17 cellular contexts compared by ENCODE assay signal in the genomic region with DNA sequence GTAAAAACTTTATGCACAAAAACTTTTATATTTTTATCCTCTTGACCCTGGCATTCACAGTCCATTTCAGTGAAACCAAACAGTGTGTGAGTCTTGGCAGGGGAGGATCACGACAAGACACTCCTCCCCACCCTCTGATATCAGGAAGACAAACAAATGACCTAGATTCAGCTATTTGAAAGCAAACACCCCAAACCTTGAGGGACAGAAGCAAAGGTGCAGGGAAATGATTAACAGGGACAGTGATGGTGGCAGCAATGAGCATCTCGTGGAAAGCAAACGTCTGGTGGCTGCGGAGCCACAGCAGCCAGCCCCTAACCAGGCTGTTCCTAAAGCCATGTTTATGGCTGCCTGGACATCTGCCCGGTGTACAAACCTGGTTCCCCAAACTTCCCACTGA. TPM values are rescaled to one million over a fixed set of nuclear protein-coding genes. Genes with fewer than 3 reads are reported as not detected.
DNase-seq lines count a peak whose midpoint lies in the region; ATAC-seq and TF ChIP-seq lines count a peak whose summit lies in the region.
"Had no signal": no experiment of that assay in that cellular context is flagged by ENCODE, and none has a peak within 500 bp of the region (broad histone marks: within the 10 kb centered on the region; RNA-seq: fewer than 3 reads in every experiment).

No MANE protein-coding gene starts in this region.

- DNase-seq in DMS53 (lab: John Stamatoyannopoulos, UW) (peak; percentile 52), mucosa of descending colon (peak in 2 of 3 donors; percentile 25 to 30), transverse colon (peak; percentile 14), NCI-H510A treated with DMSO at 0.1 percent for 48 hours (lab: John Stamatoyannopoulos, UW) (no peak), heart left ventricle (no peak)
- DNase-seq: ACHN; Calu3; CD4-positive, CD25-positive, alpha-beta regulatory T cell; DMS 273 treated with DMSO at 0.1 percent for 48 hours; DMS79 treated with DMSO at 0.1 percent for 48 hours; EL; GM23248 had no signal

- intact Hi-C loops in mucosa of descending colon (cut with DNase I, micrococcal nuclease) (no loop called here), transverse colon (cut with DNase I; ENCODE audit: low total_unique reads) (no loop called here), heart left ventricle (cut with DNase I) (no loop called here)

- in situ Hi-C loops in transverse colon (cut with MboI; ENCODE audit: low pct_ligation_motif_present in 1 of 4, low pct_unique_long_range_greater_than_20kb in 1 of 4, low sequenced_read_pairs in 3 of 4) = no loop called here

- TF ChIP-seq EP300 in transverse colon (IDR thresholded peaks at IDR 0.05; ENCODE audit: low read depth) = no peak

- WGBS in transverse colon (ENCODE audit: low coverage in 1 of 2), 2 donors = 20 to 35% methylated on average over 1 to 5 of the region's 5 CpGs
- WGBS in heart left ventricle, 4 donors = 61 to 66% (median 64%) methylated on average over 5 of the region's 5 CpGs

- TF ChIP-seq POLR2A in transverse colon (IDR thresholded peaks at IDR 0.05) (no peak), heart left ventricle (IDR thresholded peaks at IDR 0.05) (no peak)

- H3K4me1 ChIP-seq in mucosa of descending colon (ENCODE audit: low read depth) (no peaks in the 10 kb centered on the region), transverse colon (peaks cover 0 to 18% (median 2%) of the 10 kb centered on the region in 4 donors), heart left ventricle (peaks cover 0 to 3% (median 0%) of the 10 kb centered on the region in 12 donors)
- H3K4me1 ChIP-seq: BLaER1 treated with 17β-estradiol and CSF1 and Interleukin-3, amounts not matched to agents 10 nM and 100 nM had no signal

- H3K36me3 ChIP-seq in mucosa of descending colon (ENCODE audit: low read depth) = no peaks in the 10 kb centered on the region
- no peaks in the 10 kb centered on the region for H3K36me3 ChIP-seq in transverse colon
- no peaks in the 10 kb centered on the region for H3K36me3 ChIP-seq in heart left ventricle
- H3K36me3 ChIP-seq: BLaER1 treated with 17β-estradiol and CSF1 and Interleukin-3, amounts not matched to agents 10 nM and 100 nM had no signal

- TF ChIP-seq CTCF in VCaP (conservative IDR thresholded peaks at IDR 0.05) (no peak), mucosa of descending colon (IDR thresholded peaks at IDR 0.05) (no peak), transverse colon (IDR thresholded peaks at IDR 0.05) (no peak), heart left ventricle (IDR thresholded peaks at IDR 0.05) (no peak)

- H3K27me3 ChIP-seq in transverse colon (no peaks in the 10 kb centered on the region), heart left ventricle (no peaks in the 10 kb centered on the region)
- H3K27me3 ChIP-seq: BLaER1 treated with 17β-estradiol and CSF1 and Interleukin-3, amounts not matched to agents 10 nM and 100 nM had no signal

- H3K27ac ChIP-seq in VCaP = peak overlapping the region; percentile 21
- H3K27ac ChIP-seq in transverse colon = no peak overlapping the region
- no peak overlapping the region for H3K27ac ChIP-seq in heart left ventricle
- H3K27ac ChIP-seq: BLaER1 treated with 17β-estradiol and CSF1 and Interleukin-3, amounts not matched to agents 10 nM and 100 nM; GM23248; KMS-11 had no signal

- no peak overlapping the region for H3K4me3 ChIP-seq in mucosa of descending colon
- no peak overlapping the region for H3K4me3 ChIP-seq in transverse colon
- no peak overlapping the region for H3K4me3 ChIP-seq in heart left ventricle
- H3K4me3 ChIP-seq: BLaER1 treated with 17β-estradiol and CSF1 and Interleukin-3, amounts not matched to agents 10 nM and 100 nM; GM23248 had no signal

- H3K9me3 ChIP-seq in mucosa of descending colon (no peaks in the 10 kb centered on the region), transverse colon (no peaks in the 10 kb centered on the region), heart left ventricle (no peaks in the 10 kb centered on the region)

- ATAC-seq in mucosa of descending colon (peak; percentile 43), heart left ventricle (no peak), HG02981 (IDR thresholded peaks at IDR 0.05; ENCODE audit: unreplicated experiment) (no peak)
- ATAC-seq: HCT116 had no signal

RNA-seq across cellular contexts. Expression of gene FSIP1, which starts 52.1 kb away (rescaled TPM):
- 10 to 100 TPM in 1 of 3 donors, 1 to 10 TPM in 2; 4.1 to 12.1 (median 5.1) TPM for total RNA-seq in mucosa of descending colon
- 1 to 10 TPM in 3 of 4 donors, not detected in 1; 1.9 to 8.6 (median 5.6) TPM for total RNA-seq in transverse colon
- 1 to 10 TPM in 5 of 9 donors, under 1 TPM in 3, not detected in 1; 0.28 to 3.7 (median 1.5) TPM for total RNA-seq in heart left ventricle
- polyA plus RNA-seq in heart left ventricle = under 1 TPM; 0.28 to 0.57 TPM

Comparison
In these comparisons a context has a peak if more than half of its experiments do, and no peak if none do; other contexts are left out.
1. DNase-seq: peak in DMS53 (single experiment), mucosa of descending colon (2 of 3) and transverse colon (single experiment); none in NCI-H510A treated with DMSO at 0.1 percent for 48 hours (single experiment) and heart left ventricle (0 of 5).